ENCODE assay signal across 14 cellular contexts in the genomic region with DNA sequence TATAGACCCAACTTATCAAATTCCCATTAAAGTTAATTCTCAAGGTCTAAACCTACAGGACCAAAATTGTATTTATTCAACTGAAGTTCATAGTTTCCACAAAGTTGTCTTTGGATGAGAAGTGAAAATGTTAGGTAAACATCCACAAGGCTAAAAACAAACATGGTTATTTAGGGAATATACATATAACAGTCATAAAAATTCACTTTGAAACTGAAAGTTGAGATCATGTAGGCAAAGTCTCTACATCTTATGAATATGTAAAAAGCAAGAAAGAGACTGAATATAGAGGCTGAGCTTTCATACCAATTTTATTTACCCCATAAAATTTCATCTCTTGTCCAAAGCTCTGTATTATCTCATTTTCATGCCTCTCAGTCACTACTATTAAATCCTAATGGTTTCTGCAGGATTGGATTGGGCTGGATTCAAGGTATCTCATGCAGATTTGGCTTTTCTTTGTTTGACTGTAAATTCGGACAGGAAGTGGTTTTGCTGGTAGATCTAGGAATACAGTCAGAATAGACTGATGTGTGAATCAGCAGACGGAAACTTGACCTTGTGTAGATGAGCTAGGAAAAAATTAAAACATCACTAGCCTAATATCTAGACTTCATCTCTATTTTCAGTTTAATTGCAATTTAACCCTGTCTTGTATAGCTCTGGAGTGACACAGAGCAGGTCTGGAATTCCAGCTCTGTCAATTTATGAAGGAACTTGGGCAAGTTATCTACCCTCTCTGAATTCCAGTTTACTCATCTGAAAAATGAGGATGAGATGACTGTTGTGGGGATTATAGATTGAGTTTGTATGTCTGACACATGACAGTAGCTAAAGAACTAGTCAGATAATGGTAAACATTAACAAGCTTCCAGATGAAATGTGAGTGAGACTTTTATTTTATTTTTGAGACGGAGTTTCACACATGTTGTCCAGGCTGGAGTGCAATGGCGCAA. TPM values are rescaled to one million over a fixed set of nuclear protein-coding genes. Genes with fewer than 3 reads are reported as not detected.
DNase-seq lines count a peak whose midpoint lies in the region; ATAC-seq and TF ChIP-seq lines count a peak whose summit lies in the region.
"Had no signal": no experiment of that assay in that cellular context is flagged by ENCODE, and none has a peak within 500 bp of the region (broad histone marks: within the 10 kb centered on the region; RNA-seq: fewer than 3 reads in every experiment).

No MANE protein-coding gene starts in this region.

- no peaks in the 10 kb centered on the region for H4K20me1 ChIP-seq in OCI-LY3 (ENCODE audit: insufficient read depth, low read length)

- ATAC-seq in GM18868 (IDR thresholded peaks at IDR 0.05; ENCODE audit: unreplicated experiment), result peak; percentile 74
- ATAC-seq in HG02759 (IDR thresholded peaks at IDR 0.05; ENCODE audit: unreplicated experiment), result peak; percentile 78
- ATAC-seq in CD8-positive, alpha-beta T cell, result no peak
- no peak for ATAC-seq in activated CD8-positive, alpha-beta T cell treated with anti-CD3 and anti-CD28 coated beads, Interleukin-2, amount 10 ng/mL, durations not matched to agents 7 days and 5 days
- ATAC-seq: Panc1 had no signal

- H3K79me2 ChIP-seq in OCI-LY3 (ENCODE audit: low read length), result no peaks in the 10 kb centered on the region

- no peaks in the 10 kb centered on the region for H3K9me3 ChIP-seq in OCI-LY3 (ENCODE audit: insufficient read depth, low read length)
- no peaks in the 10 kb centered on the region for H3K9me3 ChIP-seq in CD8-positive, alpha-beta T cell (ENCODE audit: low read length)
- H3K9me3 ChIP-seq: colonic mucosa had no signal

- H3K27ac ChIP-seq in OCI-LY3 (ENCODE audit: low read length), result no peak overlapping the region
- H3K27ac ChIP-seq in CD8-positive, alpha-beta T cell (ENCODE audit: low read depth, low read length), result no peak overlapping the region
- H3K27ac ChIP-seq: colonic mucosa had no signal

- peak; percentile 39 for DNase-seq in renal cortical epithelial cell (ENCODE audit: low read depth)
- DNase-seq in chondrocyte (ENCODE audit: low spot score), result no peak
- no peak for DNase-seq in CD8-positive, alpha-beta T cell
- DNase-seq in activated CD8-positive, alpha-beta T cell treated with anti-CD3 and anti-CD28 coated beads, Interleukin-2, amount 10 ng/mL, durations not matched to agents 7 days and 5 days, result no peak
- DNase-seq in medulla oblongata (ENCODE audit: extremely low spot score), result no peak
- DNase-seq: activated CD4-positive, CD25-positive, alpha-beta regulatory T cell; activated gamma-delta T cell treated with Interleukin-2 at 50 U/mL for 16 hours; colonic mucosa; NCI-H1436 had no signal

- no peaks in the 10 kb centered on the region for H3K36me3 ChIP-seq in OCI-LY3 (replicated peaks; ENCODE audit: low read depth, low read length)
- H3K36me3 ChIP-seq in CD8-positive, alpha-beta T cell (ENCODE audit: insufficient read depth, low read length), result no peaks in the 10 kb centered on the region
- H3K36me3 ChIP-seq: colonic mucosa had no signal

- H3K27me3 ChIP-seq in OCI-LY3 (ENCODE audit: low read depth, low read length), result peaks cover 4% of the 10 kb centered on the region; the same call in 1 of the 2 replicates
- no peaks in the 10 kb centered on the region for H3K27me3 ChIP-seq in CD8-positive, alpha-beta T cell (ENCODE audit: insufficient read depth, low read length)
- H3K27me3 ChIP-seq: colonic mucosa had no signal

- H3K9ac ChIP-seq in OCI-LY3 (ENCODE audit: low read length), result no peak overlapping the region

- POLR2A ChIA-PET in CD8-positive, alpha-beta T cell (lab: Charles Lee), result no interaction called here
- POLR2A ChIA-PET in activated CD8-positive, alpha-beta T cell treated with anti-CD3 and anti-CD28 coated beads, Interleukin-2, amount 10 ng/mL, durations not matched to agents 7 days and 5 days (lab: Charles Lee), result no interaction called here

- H3K4me1 ChIP-seq in OCI-LY3 (ENCODE audit: low read length), result peaks cover 12% of the 10 kb centered on the region
- H3K4me1 ChIP-seq in CD8-positive, alpha-beta T cell (ENCODE audit: insufficient read depth, low read length), result no peaks in the 10 kb centered on the region
- H3K4me1 ChIP-seq: colonic mucosa had no signal

- no peaks in the 10 kb centered on the region for H3K4me1 Mint-ChIP-seq in chondrocyte (ENCODE audit: low read depth)
- H3K4me1 Mint-ChIP-seq in CD8-positive, alpha-beta T cell (ENCODE audit: low read depth), result no peaks in the 10 kb centered on the region
- H3K4me1 Mint-ChIP-seq in activated CD8-positive, alpha-beta T cell treated with anti-CD3 and anti-CD28 coated beads, Interleukin-2, amount 10 ng/mL, durations not matched to agents 7 days and 5 days (ENCODE audit: low read depth), result no peaks in the 10 kb centered on the region

- no peak overlapping the region for H3K27ac Mint-ChIP-seq in chondrocyte (ENCODE audit: unreplicated experiment)
- H3K27ac Mint-ChIP-seq in CD8-positive, alpha-beta T cell, result no peak overlapping the region
- H3K27ac Mint-ChIP-seq in activated CD8-positive, alpha-beta T cell treated with anti-CD3 and anti-CD28 coated beads, Interleukin-2, amount 10 ng/mL, durations not matched to agents 7 days and 5 days, result no peak overlapping the region
- H3K27ac Mint-ChIP-seq: memory B cell had no signal

- H3K9me3 Mint-ChIP-seq in chondrocyte (ENCODE audit: low read depth), result no peaks in the 10 kb centered on the region
- no peaks in the 10 kb centered on the region for H3K9me3 Mint-ChIP-seq in CD8-positive, alpha-beta T cell
- no peaks in the 10 kb centered on the region for H3K9me3 Mint-ChIP-seq in activated CD8-positive, alpha-beta T cell treated with anti-CD3 and anti-CD28 coated beads, Interleukin-2, amount 10 ng/mL, durations not matched to agents 7 days and 5 days (ENCODE audit: insufficient read depth)
- H3K9me3 Mint-ChIP-seq: memory B cell had no signal

- CTCF ChIA-PET in CD8-positive, alpha-beta T cell (lab: Charles Lee), result no interaction called here
- CTCF ChIA-PET in activated CD8-positive, alpha-beta T cell treated with anti-CD3 and anti-CD28 coated beads, Interleukin-2, amount 10 ng/mL, durations not matched to agents 7 days and 5 days (lab: Charles Lee), result interaction anchor here (1.5 kb wide), 1 partner anchor 37 kb away, joined by 3 read pairs; no protein-coding TSS in a partner anchor

- H2AFZ ChIP-seq in OCI-LY3 (ENCODE audit: low read depth, low read length), result no peak overlapping the region

- no peaks in the 10 kb centered on the region for H3K36me3 Mint-ChIP-seq in chondrocyte (ENCODE audit: low read depth)
- H3K36me3 Mint-ChIP-seq in CD8-positive, alpha-beta T cell, result no peaks in the 10 kb centered on the region
- no peaks in the 10 kb centered on the region for H3K36me3 Mint-ChIP-seq in activated CD8-positive, alpha-beta T cell treated with anti-CD3 and anti-CD28 coated beads, Interleukin-2, amount 10 ng/mL, durations not matched to agents 7 days and 5 days (ENCODE audit: low read depth)
- H3K36me3 Mint-ChIP-seq: memory B cell had no signal

- H3K4me3 Mint-ChIP-seq in chondrocyte (ENCODE audit: unreplicated experiment), result no peak overlapping the region
- H3K4me3 Mint-ChIP-seq in CD8-positive, alpha-beta T cell, result no peak overlapping the region
- no peak overlapping the region for H3K4me3 Mint-ChIP-seq in activated CD8-positive, alpha-beta T cell treated with anti-CD3 and anti-CD28 coated beads, Interleukin-2, amount 10 ng/mL, durations not matched to agents 7 days and 5 days
- H3K4me3 Mint-ChIP-seq: memory B cell had no signal

- H3K27me3 Mint-ChIP-seq in chondrocyte (ENCODE audit: low read depth), result peaks cover 29% of the 10 kb centered on the region
- peaks cover 8% of the 10 kb centered on the region for H3K27me3 Mint-ChIP-seq in CD8-positive, alpha-beta T cell (ENCODE audit: low read depth)
- peaks cover 17% of the 10 kb centered on the region for H3K27me3 Mint-ChIP-seq in activated CD8-positive, alpha-beta T cell treated with anti-CD3 and anti-CD28 coated beads, Interleukin-2, amount 10 ng/mL, durations not matched to agents 7 days and 5 days (ENCODE audit: low read depth)

- H3K4me3 ChIP-seq in OCI-LY3 (ENCODE audit: low read length), result no peak overlapping the region
- no peak overlapping the region for H3K4me3 ChIP-seq in CD8-positive, alpha-beta T cell (ENCODE audit: low read depth, low read length)
- H3K4me3 ChIP-seq: colonic mucosa had no signal

- peak overlapping the region; percentile 13; the same call in 1 of the 2 replicates for H3K4me2 ChIP-seq in OCI-LY3 (ENCODE audit: low read length)

- intact Hi-C loops in CD8-positive, alpha-beta T cell (cut with DNase I, micrococcal nuclease), result no loop called here

- TF ChIP-seq CTCF in OCI-LY3 (IDR thresholded peaks at IDR 0.05; ENCODE audit: low read depth, low read length) (no peak), chondrocyte (IDR thresholded peaks at IDR 0.05) (no peak)
- no peak for TF ChIP-seq CTCF in CD8-positive, alpha-beta T cell (IDR thresholded peaks at IDR 0.05)

RNA-seq across cellular contexts. Expression of a gene that starts 27.3 kb away (rescaled TPM):
- total RNA-seq in renal cortical epithelial cell (24.3 and 65.2 TPM in 2 replicates), chondrocyte (4.8 to 10.1 TPM (median 5.8 TPM) in 3 replicates)
- 1 to 10 TPM; 2.3 to 3.5 TPM for total RNA-seq in CD8-positive, alpha-beta T cell
- 10 to 100 TPM in 1 of 2 experiments, 1 to 10 TPM in 1; 9.7 to 12.5 TPM for total RNA-seq in activated CD8-positive, alpha-beta T cell treated with anti-CD3 and anti-CD28 coated beads, Interleukin-2, amount 10 ng/mL, durations not matched to agents 7 days and 5 days

Comparison
In these comparisons a context has a peak if more than half of its experiments do, and no peak if none do; other contexts are left out.
1. ATAC-seq: peak in GM18868 (single experiment) and HG02759 (single experiment); none in CD8-positive, alpha-beta T cell (single experiment) and activated CD8-positive, alpha-beta T cell treated with anti-CD3 and anti-CD28 coated beads, Interleukin-2, amount 10 ng/mL, durations not matched to agents 7 days and 5 days (single experiment).